In the genomic region with DNA sequence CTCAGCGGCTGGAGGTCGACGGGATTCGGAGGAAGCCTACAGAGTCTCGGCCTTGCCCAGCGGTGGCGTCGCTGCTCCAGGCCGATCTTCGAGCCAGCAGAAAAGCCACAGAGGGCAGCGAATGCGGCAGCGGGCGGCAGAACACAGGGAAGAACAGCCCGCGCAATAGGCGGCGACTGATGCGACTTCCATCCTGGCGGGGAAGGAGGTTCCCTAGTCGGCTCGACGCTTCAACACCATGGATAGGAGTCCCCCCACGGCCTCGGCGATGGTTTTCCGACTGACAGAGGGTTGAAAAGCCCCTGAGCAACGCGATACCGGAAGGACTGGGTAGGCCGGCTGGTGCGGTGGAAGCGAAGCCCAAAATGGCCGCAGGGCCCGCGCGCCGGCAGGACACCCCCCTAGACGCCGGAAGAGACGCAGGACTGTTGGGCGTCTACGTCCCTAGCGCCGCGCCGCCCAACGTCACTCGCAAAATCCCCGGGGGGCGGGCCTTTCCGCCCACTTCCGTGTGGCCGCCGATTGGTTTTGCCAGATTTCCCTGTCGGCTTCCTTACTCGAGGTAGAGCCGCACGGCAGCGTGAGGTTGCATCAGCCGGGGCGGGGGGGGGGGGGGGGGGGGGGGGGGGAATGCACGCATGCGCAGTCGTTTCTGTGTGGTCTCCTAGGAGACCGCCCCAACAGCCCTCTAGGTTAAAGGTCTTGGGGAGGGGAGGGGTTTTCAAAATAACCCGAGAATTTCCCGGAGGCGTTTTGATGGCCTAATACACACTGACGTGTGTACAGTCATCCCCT, we compare ENCODE assay signal across 8 cellular contexts. TPM values are rescaled to one million over a fixed set of nuclear protein-coding genes. Genes with fewer than 3 reads are reported as not detected.
DNase-seq lines count a peak whose midpoint lies in the region; ATAC-seq and TF ChIP-seq lines count a peak whose summit lies in the region.

A gene (minus strand): TSS at position 367 of the 795 bp plus-strand sequence. CDS start 406 bp downstream, outside the sequence.

- no peaks in the 10 kb centered on the region for H3K27me3 ChIP-seq in ascending aorta
- H3K27me3 ChIP-seq in right cardiac atrium (ENCODE audit: control insufficient read depth, insufficient read depth): no peaks in the 10 kb centered on the region
- no peaks in the 10 kb centered on the region for H3K27me3 ChIP-seq in vagina

- peaks cover 42% of the 10 kb centered on the region for H3K36me3 Mint-ChIP-seq in T-helper 2 cell treated with Interferon-gamma antibody and Interleukin-4, amounts not matched to agents 5 μg/mL and 100 μg/mL, for 36 hours (ENCODE audit: low read depth)

- H3K9me3 Mint-ChIP-seq in T-helper 2 cell treated with Interferon-gamma antibody and Interleukin-4, amounts not matched to agents 5 μg/mL and 100 μg/mL, for 36 hours: no peaks in the 10 kb centered on the region

- ATAC-seq in GM18499 (IDR thresholded peaks at IDR 0.05; ENCODE audit: insufficient read depth, unreplicated experiment) (peak; percentile 75), HG02943 (IDR thresholded peaks at IDR 0.05; ENCODE audit: low read depth, unreplicated experiment) (peak; percentile 85), right cardiac atrium (peak; percentile 94 to 95)

- no peaks in the 10 kb centered on the region for H3K9me3 ChIP-seq in ascending aorta
- H3K9me3 ChIP-seq in right cardiac atrium (ENCODE audit: control insufficient read depth, low read length): no peaks in the 10 kb centered on the region
- H3K9me3 ChIP-seq in vagina: no peaks in the 10 kb centered on the region

- TF ChIP-seq CTCF in ascending aorta (IDR thresholded peaks at IDR 0.05) (no peak), vagina (IDR thresholded peaks at IDR 0.05) (no peak)

- TF ChIP-seq POLR2A in vagina (IDR thresholded peaks at IDR 0.05): peak; percentile 51 to 95

- H3K4me1 Mint-ChIP-seq in T-helper 2 cell treated with Interferon-gamma antibody and Interleukin-4, amounts not matched to agents 5 μg/mL and 100 μg/mL, for 36 hours (ENCODE audit: low read depth): peaks cover 13% of the 10 kb centered on the region

- no peaks in the 10 kb centered on the region for H3K36me3 ChIP-seq in ascending aorta
- no peaks in the 10 kb centered on the region for H3K36me3 ChIP-seq in vagina

- H3K27me3 Mint-ChIP-seq in T-helper 2 cell treated with Interferon-gamma antibody and Interleukin-4, amounts not matched to agents 5 μg/mL and 100 μg/mL, for 36 hours (ENCODE audit: low read depth): no peaks in the 10 kb centered on the region

- WGBS in right cardiac atrium: under 1% methylated on average over 69 of the region's 70 CpGs

- H3K4me3 ChIP-seq in ascending aorta (peak within 1 kb of the TSS; percentile 76 to 100), right cardiac atrium (ENCODE audit: low read length) (peak within 1 kb of the TSS; percentile 93), vagina (peak within 1 kb of the TSS; percentile 82 to 98)

- DNase-seq in NCI-H1930 (lab: John Stamatoyannopoulos, UW): peak; percentile 97 to 98
- DNase-seq in T-helper 2 cell treated with Interferon-gamma antibody and Interleukin-4, amounts not matched to agents 5 μg/mL and 100 μg/mL, for 36 hours (ENCODE audit: low spot score): peak; percentile 97
- peak; percentile 84 to 98 for DNase-seq in ascending aorta (ENCODE audit: low spot score in 2 of 2)
- peak; percentile 97 to 99 (median 98) for DNase-seq in right cardiac atrium
- peak; percentile 98 for DNase-seq in putamen (ENCODE audit: low spot score)
- DNase-seq in vagina (ENCODE audit: extremely low spot score in 2 of 2): peak in 1 of 2 donors; percentile 99

- peak within 1 kb of the TSS; percentile 99 for H3K4me3 Mint-ChIP-seq in T-helper 2 cell treated with Interferon-gamma antibody and Interleukin-4, amounts not matched to agents 5 μg/mL and 100 μg/mL, for 36 hours

- H3K4me1 ChIP-seq in ascending aorta: peaks cover 6 to 11% of the 10 kb centered on the region in 2 donors
- H3K4me1 ChIP-seq in right cardiac atrium (ENCODE audit: control insufficient read depth, insufficient read depth, low read length): no peaks in the 10 kb centered on the region
- H3K4me1 ChIP-seq in vagina: peaks cover 52% of the 10 kb centered on the region

- H3K27ac Mint-ChIP-seq in T-helper 2 cell treated with Interferon-gamma antibody and Interleukin-4, amounts not matched to agents 5 μg/mL and 100 μg/mL, for 36 hours: peak within 1 kb of the TSS; percentile 100

- H3K27ac ChIP-seq in ascending aorta (peak within 1 kb of the TSS; percentile 98 to 100), right cardiac atrium (ENCODE audit: low read length) (peak within 1 kb of the TSS; percentile 99), vagina (peak within 1 kb of the TSS; percentile 99)

- intact Hi-C loops in ascending aorta (cut with DNase I): loop anchor here (2.0 to 10.0 kb wide), 3 partner anchors 19 to 547 kb away; a partner anchor contains a TSS
- intact Hi-C loops in right cardiac atrium (cut with DNase I): no loop called here
- intact Hi-C loops in vagina (cut with DNase I): no loop called here

RNA-seq across cellular contexts. Expression of the gene that starts here (rescaled TPM):
- total RNA-seq in ascending aorta (36.1 TPM), right cardiac atrium (10 to 100 TPM; 20.0 to 36.3 (median 23.9) TPM), vagina (42.0 TPM)
- 14.2 TPM for polyA plus RNA-seq in right cardiac atrium
